In genomic region chr10:110881247-110881646, GRCh38 we compare ENCODE assay signal across 21 cellular contexts. TPM values are rescaled to one million over a fixed set of nuclear protein-coding genes. Genes with fewer than 3 reads are reported as not detected.
A peak's percentile ranks its signal among the peaks of the same experiment; 100 is the strongest.
DNase-seq lines count a peak whose midpoint lies in the region; ATAC-seq and TF ChIP-seq lines count a peak whose summit lies in the region.
"Had no signal": no experiment of that assay in that cellular context is flagged by ENCODE, and none has a peak within 500 bp of the region (broad histone marks: within the 10 kb centered on the region; RNA-seq: fewer than 3 reads in every experiment).

No MANE protein-coding gene starts in this region.

- H3K4me1 ChIP-seq in stomach, result peaks cover 18 to 99% (median 64%) of the 10 kb centered on the region in 4 donors
- H3K4me1 ChIP-seq: BE2C had no signal

- POLR2A ChIA-PET in activated CD8-positive, alpha-beta T cell treated with anti-CD3 and anti-CD28 coated beads, Interleukin-2, amount 10 ng/mL, durations not matched to agents 7 days and 5 days (lab: Charles Lee), result no interaction called here

- H3K27me3 Mint-ChIP-seq in activated CD4-positive, alpha-beta T cell treated with anti-CD3 and anti-CD28 coated beads, Interleukin-2, amount 10 ng/mL, durations not matched to agents 24 days and 14 days, result no peaks in the 10 kb centered on the region
- H3K27me3 Mint-ChIP-seq in activated CD8-positive, alpha-beta T cell treated with anti-CD3 and anti-CD28 coated beads, Interleukin-2, amount 10 ng/mL, durations not matched to agents 7 days and 5 days (ENCODE audit: low read depth), result no peaks in the 10 kb centered on the region

- H3K4me3 Mint-ChIP-seq in activated CD4-positive, alpha-beta T cell treated with anti-CD3 and anti-CD28 coated beads, Interleukin-2, amount 10 ng/mL, durations not matched to agents 24 days and 14 days, result no peak overlapping the region
- no peak overlapping the region for H3K4me3 Mint-ChIP-seq in activated CD8-positive, alpha-beta T cell treated with anti-CD3 and anti-CD28 coated beads, Interleukin-2, amount 10 ng/mL, durations not matched to agents 7 days and 5 days

- ATAC-seq in activated CD8-positive, alpha-beta T cell treated with anti-CD3 and anti-CD28 coated beads, Interleukin-2, amount 10 ng/mL, durations not matched to agents 7 days and 5 days, result no peak
- ATAC-seq in left ventricle myocardium superior, result peak; percentile 72
- ATAC-seq: activated naive CD4-positive, alpha-beta T cell treated with anti-CD3 and anti-CD28 coated beads, Interleukin-2, amount 50 U/mL, for 72 hours had no signal

- H3K9me3 Mint-ChIP-seq in activated CD4-positive, alpha-beta T cell treated with anti-CD3 and anti-CD28 coated beads, Interleukin-2, amount 10 ng/mL, durations not matched to agents 24 days and 14 days, result no peaks in the 10 kb centered on the region
- H3K9me3 Mint-ChIP-seq in activated CD8-positive, alpha-beta T cell treated with anti-CD3 and anti-CD28 coated beads, Interleukin-2, amount 10 ng/mL, durations not matched to agents 7 days and 5 days (ENCODE audit: insufficient read depth), result no peaks in the 10 kb centered on the region
- H3K9me3 Mint-ChIP-seq: activated naive CD4-positive, alpha-beta T cell treated with anti-CD3 and anti-CD28 coated beads, Interleukin-2, amount 50 U/mL, for 72 hours had no signal

- H3K4me3 ChIP-seq in stomach, result peak overlapping the region in 1 of 4 donors; percentile 36
- H3K4me3 ChIP-seq: cardiac muscle cell, GM23248, heart left ventricle, right lobe of liver had no signal

- H3K36me3 ChIP-seq in stomach, result peaks cover 9 to 95% (median 64%) of the 10 kb centered on the region in 4 donors

- DNase-seq in activated CD4-positive, alpha-beta T cell treated with anti-CD3 and anti-CD28 coated beads, Interleukin-2, amount 10 ng/mL, durations not matched to agents 24 days and 14 days, result no peak
- DNase-seq in activated CD4-positive, alpha-beta T cell treated with anti-CD3 and anti-CD28 coated beads for 1 hour, result no peak
- DNase-seq in activated CD8-positive, alpha-beta T cell treated with anti-CD3 and anti-CD28 coated beads, Interleukin-2, amount 10 ng/mL, durations not matched to agents 7 days and 5 days, result no peak
- DNase-seq in left ventricle myocardium superior, result no peak
- no peak for DNase-seq in stomach
- no peak for DNase-seq in kidney tubule cell (ENCODE audit: low spot score)
- no peak for DNase-seq in NCI-H2029 (lab: John Stamatoyannopoulos, UW)
- no peak for DNase-seq in NCI-H146 treated with DMSO at 0.1 percent for 48 hours (lab: John Stamatoyannopoulos, UW; ENCODE audit: unreplicated experiment)
- DNase-seq: activated CD4-positive, CD25-positive, alpha-beta regulatory T cell treated with anti-CD3 and anti-CD28 coated beads, Interleukin-2, amount 50 U/mL, for 72 hours; activated CD8-positive, alpha-beta memory T cell treated with anti-CD3 and anti-CD28 coated beads, Interleukin-2, amount 50 U/mL, for 4 hours; BE2C; DMS153; heart left ventricle; NCI-H2081; NCI-H526; right lobe of liver; stimulated activated CD4-positive, alpha-beta T cell treated with anti-CD3 and anti-CD28 coated beads, Interleukin-1b, Interleukin-23, amount 100 ng/mL, for 48 hours had no signal

- no peak for TF ChIP-seq CTCF in stomach (IDR thresholded peaks at IDR 0.05)

- intact Hi-C loops in activated CD4-positive, alpha-beta T cell treated with anti-CD3 and anti-CD28 coated beads, Interleukin-2, amount 10 ng/mL, durations not matched to agents 24 days and 14 days (cut with micrococcal nuclease), result no loop called here
- intact Hi-C loops in left ventricle myocardium superior (cut with micrococcal nuclease) (loop anchor here (10.0 kb wide), 1 partner anchor 276 kb away; no protein-coding TSS in a partner anchor), stomach (cut with DNase I; ENCODE audit: low total_unique reads) (no loop called here)

- CTCF ChIA-PET in activated CD8-positive, alpha-beta T cell treated with anti-CD3 and anti-CD28 coated beads, Interleukin-2, amount 10 ng/mL, durations not matched to agents 7 days and 5 days (lab: Charles Lee), result interaction anchor here (0.8 to 4.3 kb wide), 5 partner anchors 13 to 108 kb away, joined by 3 to 27 read pairs (median 6); no protein-coding TSS in a partner anchor

- 79 to 90% (median 87%) methylated on average over 9 of the region's 9 CpGs for WGBS in stomach, 5 donors

- no peaks in the 10 kb centered on the region for H3K27me3 ChIP-seq in stomach
- H3K27me3 ChIP-seq: BE2C, cardiac muscle cell, heart left ventricle, right lobe of liver had no signal

- peaks cover 50% of the 10 kb centered on the region for H3K36me3 Mint-ChIP-seq in activated CD4-positive, alpha-beta T cell treated with anti-CD3 and anti-CD28 coated beads, Interleukin-2, amount 10 ng/mL, durations not matched to agents 24 days and 14 days (ENCODE audit: low read depth)
- H3K36me3 Mint-ChIP-seq in activated CD8-positive, alpha-beta T cell treated with anti-CD3 and anti-CD28 coated beads, Interleukin-2, amount 10 ng/mL, durations not matched to agents 7 days and 5 days (ENCODE audit: low read depth), result peaks cover 59% of the 10 kb centered on the region

- no peak for TF ChIP-seq POLR2A in stomach (IDR thresholded peaks at IDR 0.05)

- peak overlapping the region; percentile 12 for H3K27ac Mint-ChIP-seq in activated CD4-positive, alpha-beta T cell treated with anti-CD3 and anti-CD28 coated beads, Interleukin-2, amount 10 ng/mL, durations not matched to agents 24 days and 14 days
- H3K27ac Mint-ChIP-seq in activated CD8-positive, alpha-beta T cell treated with anti-CD3 and anti-CD28 coated beads, Interleukin-2, amount 10 ng/mL, durations not matched to agents 7 days and 5 days, result peak overlapping the region; percentile 18

- no peak for TF ChIP-seq EP300 in stomach (IDR thresholded peaks at IDR 0.05)

- H3K4me1 Mint-ChIP-seq in activated CD4-positive, alpha-beta T cell treated with anti-CD3 and anti-CD28 coated beads, Interleukin-2, amount 10 ng/mL, durations not matched to agents 24 days and 14 days, result peaks cover 31% of the 10 kb centered on the region
- H3K4me1 Mint-ChIP-seq in activated CD8-positive, alpha-beta T cell treated with anti-CD3 and anti-CD28 coated beads, Interleukin-2, amount 10 ng/mL, durations not matched to agents 7 days and 5 days (ENCODE audit: low read depth), result peaks cover 62% of the 10 kb centered on the region

- peak overlapping the region in 3 of 5 donors; percentile 22 to 49 (median 34) for H3K27ac ChIP-seq in stomach
- H3K27ac ChIP-seq: 22Rv1, cardiac muscle cell, GM23248, right lobe of liver had no signal

- H3K9me3 ChIP-seq in stomach, result no peaks in the 10 kb centered on the region
- H3K9me3 ChIP-seq: BE2C, heart left ventricle, right lobe of liver had no signal

RNA-seq across cellular contexts. Expression of gene PDCD4, which starts 9.5 kb away (rescaled TPM):
- total RNA-seq in activated CD4-positive, alpha-beta T cell treated with anti-CD3 and anti-CD28 coated beads, Interleukin-2, amount 10 ng/mL, durations not matched to agents 24 days and 14 days, result 45.2 and 53.6 TPM in 2 replicates
- 10 to 100 TPM; 97.1 to 98.4 TPM for total RNA-seq in activated CD8-positive, alpha-beta T cell treated with anti-CD3 and anti-CD28 coated beads, Interleukin-2, amount 10 ng/mL, durations not matched to agents 7 days and 5 days
- total RNA-seq in left ventricle myocardium superior, result 82.4 TPM
- 100 to 1,000 TPM in 3 of 5 donors, 10 to 100 TPM in 2; 39.3 to 605 (median 130) TPM for total RNA-seq in stomach
- polyA plus RNA-seq in stomach, result 100 to 1,000 TPM; 111 to 122 (median 115) TPM

RNA-seq across cellular contexts. Expression of gene BBIP1, which starts 37.7 kb away (rescaled TPM):
- 26.3 and 31.1 TPM in 2 replicates for total RNA-seq in activated CD4-positive, alpha-beta T cell treated with anti-CD3 and anti-CD28 coated beads, Interleukin-2, amount 10 ng/mL, durations not matched to agents 24 days and 14 days
- 10 to 100 TPM; 20.7 to 21.1 TPM for total RNA-seq in activated CD8-positive, alpha-beta T cell treated with anti-CD3 and anti-CD28 coated beads, Interleukin-2, amount 10 ng/mL, durations not matched to agents 7 days and 5 days
- 20.6 TPM for total RNA-seq in left ventricle myocardium superior
- total RNA-seq in stomach, result 100 to 1,000 TPM in 1 of 5 donors, 10 to 100 TPM in 3, under 1 TPM in 1; 0.58 to 125 (median 32.7) TPM
- polyA plus RNA-seq in stomach, result 10 to 100 TPM; 21.7 to 27.0 (median 21.8) TPM

RNA-seq across cellular contexts. Expression of gene SHOC2, which starts 38.2 kb away (rescaled TPM):
- 38.3 and 41.8 TPM in 2 replicates for total RNA-seq in activated CD4-positive, alpha-beta T cell treated with anti-CD3 and anti-CD28 coated beads, Interleukin-2, amount 10 ng/mL, durations not matched to agents 24 days and 14 days
- 10 to 100 TPM; 40.0 to 43.2 TPM for total RNA-seq in activated CD8-positive, alpha-beta T cell treated with anti-CD3 and anti-CD28 coated beads, Interleukin-2, amount 10 ng/mL, durations not matched to agents 7 days and 5 days
- total RNA-seq in left ventricle myocardium superior, result 42.7 TPM
- 100 to 1,000 TPM in 1 of 5 donors, 10 to 100 TPM in 4; 24.9 to 550 (median 68.3) TPM for total RNA-seq in stomach
- 10 to 100 TPM; 13.2 to 27.2 (median 18.2) TPM for polyA plus RNA-seq in stomach
